Comparison of ENCODE assay signal across 8 cellular contexts in genomic region chr3:100072328-100073048, GRCh38. TPM values are rescaled to one million over a fixed set of nuclear protein-coding genes. Genes with fewer than 3 reads are reported as not detected.
DNase-seq lines count a peak whose midpoint lies in the region; ATAC-seq, FAIRE-seq and TF ChIP-seq lines count a peak whose summit lies in the region.

No MANE protein-coding gene starts in this region.

- 80 to 88% (median 81%) methylated on average over 3 of the region's 3 CpGs for WGBS in small intestine, 3 donors

- CTCF ChIA-PET in activated naive CD4-positive, alpha-beta T cell treated with anti-CD3 and anti-CD28 coated beads for 36 hours (lab: Charles Lee), result interaction anchor here (0.8 to 3.5 kb wide), 6 partner anchors 8 to 241 kb away, joined by 3 to 13 read pairs (median 4); no protein-coding TSS in a partner anchor

- H3K4me3 ChIP-seq in thoracic aorta, result no peak overlapping the region
- no peak overlapping the region for H3K4me3 ChIP-seq in small intestine (ENCODE audit: low read depth in 1 of 2, low read length in 2 of 2)

- no peak overlapping the region for H3K27ac Mint-ChIP-seq in activated naive CD4-positive, alpha-beta T cell treated with anti-CD3 and anti-CD28 coated beads for 36 hours
- H3K27ac Mint-ChIP-seq in activated naive CD8-positive, alpha-beta T cell treated with anti-CD3 and anti-CD28 coated beads, Interleukin-2, amount 10 ng/mL, durations not matched to agents 7 days and 5 days, result peak overlapping the region; percentile 90

- POLR2A ChIA-PET in activated naive CD8-positive, alpha-beta T cell treated with anti-CD3 and anti-CD28 coated beads, Interleukin-2, amount 10 ng/mL, durations not matched to agents 7 days and 5 days (lab: Charles Lee), result interaction anchor here (0.8 to 4.6 kb wide), 7 partner anchors 10 to 328 kb away, joined by 3 to 42 read pairs (median 5); partner anchors contain the start of genes LNP1, TBC1D23 and TOMM70

- H3K27ac ChIP-seq in thoracic aorta (peak overlapping the region; percentile 85 to 91), small intestine (ENCODE audit: low read depth in 1 of 2, low read length in 1 of 2) (no peak overlapping the region)

- ATAC-seq in HG03469 (IDR thresholded peaks at IDR 0.05; ENCODE audit: unreplicated experiment), result peak; percentile 61
- ATAC-seq in activated naive CD8-positive, alpha-beta T cell treated with anti-CD3 and anti-CD28 coated beads, Interleukin-2, amount 10 ng/mL, durations not matched to agents 7 days and 5 days (ENCODE audit: low read depth), result peak; percentile 79
- no peak for ATAC-seq in thoracic aorta (ENCODE audit: insufficient number of reproducible peaks, low FRiP score, low read depth)

- H3K27me3 Mint-ChIP-seq in activated naive CD4-positive, alpha-beta T cell treated with anti-CD3 and anti-CD28 coated beads for 36 hours (ENCODE audit: low read depth), result no peaks in the 10 kb centered on the region
- H3K27me3 Mint-ChIP-seq in activated naive CD8-positive, alpha-beta T cell treated with anti-CD3 and anti-CD28 coated beads, Interleukin-2, amount 10 ng/mL, durations not matched to agents 7 days and 5 days, result no peaks in the 10 kb centered on the region

- intact Hi-C loops in activated naive CD4-positive, alpha-beta T cell treated with anti-CD3 and anti-CD28 coated beads for 36 hours (cut with micrococcal nuclease), result loop anchor here (1.0 to 2.0 kb wide), 4 partner anchors 15 to 328 kb away; partner anchors contain the start of genes LNP1, NIT2 and TOMM70

- no peaks in the 10 kb centered on the region for H3K36me3 Mint-ChIP-seq in activated naive CD4-positive, alpha-beta T cell treated with anti-CD3 and anti-CD28 coated beads for 36 hours (ENCODE audit: low read depth)
- peaks cover 41% of the 10 kb centered on the region for H3K36me3 Mint-ChIP-seq in activated naive CD8-positive, alpha-beta T cell treated with anti-CD3 and anti-CD28 coated beads, Interleukin-2, amount 10 ng/mL, durations not matched to agents 7 days and 5 days

- no peak for TF ChIP-seq CTCF in thoracic aorta (IDR thresholded peaks at IDR 0.05)

- H3K27me3 ChIP-seq in thoracic aorta (replicated peaks; ENCODE audit: insufficient read depth), result no peaks in the 10 kb centered on the region
- H3K27me3 ChIP-seq in small intestine (ENCODE audit: control insufficient read depth in 2 of 2, insufficient read depth in 2 of 2, low read length in 2 of 2), result no peaks in the 10 kb centered on the region

- H3K4me3 Mint-ChIP-seq in activated naive CD4-positive, alpha-beta T cell treated with anti-CD3 and anti-CD28 coated beads for 36 hours, result no peak overlapping the region
- H3K4me3 Mint-ChIP-seq in activated naive CD8-positive, alpha-beta T cell treated with anti-CD3 and anti-CD28 coated beads, Interleukin-2, amount 10 ng/mL, durations not matched to agents 7 days and 5 days, result peak overlapping the region; percentile 75

- peak; percentile 17 for DNase-seq in activated naive CD4-positive, alpha-beta T cell treated with anti-CD3 and anti-CD28 coated beads for 36 hours
- DNase-seq in activated naive CD4-positive, alpha-beta T cell treated with Interleukin-2 at 50 U/mL for 16 hours, result no peak
- DNase-seq in activated naive CD8-positive, alpha-beta T cell treated with anti-CD3 and anti-CD28 coated beads, Interleukin-2, amount 10 ng/mL, durations not matched to agents 7 days and 5 days, result no peak
- DNase-seq in thoracic aorta (ENCODE audit: low spot score), result no peak
- no peak for DNase-seq in COLO829 (ENCODE audit: low spot score)
- no peak for DNase-seq in RKO (ENCODE audit: low spot score)
- DNase-seq in small intestine, result no peak

- peaks cover 48% of the 10 kb centered on the region for H3K4me1 Mint-ChIP-seq in activated naive CD4-positive, alpha-beta T cell treated with anti-CD3 and anti-CD28 coated beads for 36 hours (ENCODE audit: low read depth)
- peaks cover 71% of the 10 kb centered on the region for H3K4me1 Mint-ChIP-seq in activated naive CD8-positive, alpha-beta T cell treated with anti-CD3 and anti-CD28 coated beads, Interleukin-2, amount 10 ng/mL, durations not matched to agents 7 days and 5 days

- H3K9me3 ChIP-seq in thoracic aorta (no peaks in the 10 kb centered on the region), small intestine (ENCODE audit: control insufficient read depth, low read depth) (no peaks in the 10 kb centered on the region)

- H3K9me3 Mint-ChIP-seq in activated naive CD4-positive, alpha-beta T cell treated with anti-CD3 and anti-CD28 coated beads for 36 hours, result no peaks in the 10 kb centered on the region
- H3K9me3 Mint-ChIP-seq in activated naive CD8-positive, alpha-beta T cell treated with anti-CD3 and anti-CD28 coated beads, Interleukin-2, amount 10 ng/mL, durations not matched to agents 7 days and 5 days, result peaks cover 4% of the 10 kb centered on the region

- H3K36me3 ChIP-seq in thoracic aorta, result no peaks in the 10 kb centered on the region
- H3K36me3 ChIP-seq in small intestine (ENCODE audit: control insufficient read depth in 2 of 2, insufficient read depth in 2 of 2, low read length in 2 of 2), result no peaks in the 10 kb centered on the region

- H3K4me1 ChIP-seq in thoracic aorta (ENCODE audit: control insufficient read depth in 1 of 2, low read depth in 2 of 2) (peaks cover 17 to 76% of the 10 kb centered on the region in 2 donors), small intestine (ENCODE audit: control insufficient read depth in 2 of 2, insufficient read depth in 1 of 2, low read depth in 1 of 2, low read length in 1 of 2) (peaks cover 0 to 22% of the 10 kb centered on the region in 2 donors)

- FAIRE-seq in small intestine (lab: Jason Lieb, UNC), result no peak

RNA-seq across cellular contexts. Expression of gene FILIP1L, which starts 41.8 kb away (rescaled TPM):
- total RNA-seq in activated naive CD4-positive, alpha-beta T cell treated with anti-CD3 and anti-CD28 coated beads for 36 hours, result under 1 TPM in 1 of 2 experiments, not detected in 1; 0.24 TPM
- 1 to 10 TPM; 2.0 to 2.4 TPM for total RNA-seq in activated naive CD8-positive, alpha-beta T cell treated with anti-CD3 and anti-CD28 coated beads, Interleukin-2, amount 10 ng/mL, durations not matched to agents 7 days and 5 days
- total RNA-seq in thoracic aorta, result 100 to 1,000 TPM; 270 to 279 TPM
- 10 to 100 TPM; 10.5 to 18.1 (median 17.6) TPM for polyA plus RNA-seq in small intestine

Comparison
In these comparisons a context has a peak if more than half of its experiments do, and no peak if none do; other contexts are left out.
1. H3K27ac ChIP-seq: peak in thoracic aorta (2 of 2); none in small intestine (0 of 2).
2. RNA of gene FILIP1L, which starts 41.8 kb away (total RNA-seq): 270 to 279 TPM in thoracic aorta; 2.0 to 2.4 TPM in activated naive CD8-positive, alpha-beta T cell treated with anti-CD3 and anti-CD28 coated beads, Interleukin-2, amount 10 ng/mL, durations not matched to agents 7 days and 5 days and 0.24 TPM in activated naive CD4-positive, alpha-beta T cell treated with anti-CD3 and anti-CD28 coated beads for 36 hours; every median in the first group is over 10 times any median in the second.